1 cellular context compared by ENCODE assay signal in genomic region chr13:60163525-60164471, GRCh38.
A peak's percentile ranks its signal among the peaks of the same experiment; 100 is the strongest.
TF ChIP-seq lines count a peak whose summit lies in the region.

DIAPH3 (minus strand) TSS chr13:60163928; CDS start chr13:60163766, 162 bp downstream.

TF ChIP-seq in HepG2, 621 proteins besides CTCF, POLR2A, EP300 and RAD21 (continued from another document and continues in another):
- TF ChIP-seq ATF2 (CRISPR knock-in tag; IDR thresholded peaks at IDR 0.05) (peak; percentile 69; the same call in 1 of the 2 replicates), FLYWCH1 (CRISPR knock-in tag; IDR thresholded peaks at IDR 0.05) (no peak), ADNP (CRISPR knock-in tag; IDR thresholded peaks at IDR 0.05) (no peak), ZNF841 (CRISPR knock-in tag; IDR thresholded peaks at IDR 0.05; ENCODE audit: borderline replicate concordance) (peak; percentile 71; the same call in 1 of the 2 replicates), ZMAT5 (CRISPR knock-in tag; IDR thresholded peaks at IDR 0.05; ENCODE audit: borderline replicate concordance, low read depth) (no peak), ZNF609 (CRISPR knock-in tag; IDR thresholded peaks at IDR 0.05; ENCODE audit: borderline replicate concordance) (0 out of 2 replicates have a peak, but pooled peaks have one; percentile 28), ZNF83 (CRISPR knock-in tag; IDR thresholded peaks at IDR 0.05; ENCODE audit: borderline replicate concordance) (no peak), ONECUT2 (CRISPR knock-in tag; IDR thresholded peaks at IDR 0.05) (no peak), ZNF7 (CRISPR knock-in tag; IDR thresholded peaks at IDR 0.05) (no peak), HOXA9 (CRISPR knock-in tag; IDR thresholded peaks at IDR 0.05; ENCODE audit: borderline replicate concordance) (peak; percentile 85), ZBTB7B (CRISPR knock-in tag; IDR thresholded peaks at IDR 0.05) (no peak), ZKSCAN5 (CRISPR knock-in tag; IDR thresholded peaks at IDR 0.05) (no peak), ZNF430 (CRISPR knock-in tag; IDR thresholded peaks at IDR 0.05) (peak; percentile 61; the same call in 1 of the 2 replicates), MED8 (CRISPR knock-in tag; IDR thresholded peaks at IDR 0.05; ENCODE audit: insufficient replicate concordance) (peak; percentile 12), ZNF101 (CRISPR knock-in tag; IDR thresholded peaks at IDR 0.05; ENCODE audit: borderline replicate concordance, low read depth) (no peak), MYPOP (CRISPR knock-in tag; IDR thresholded peaks at IDR 0.05) (peak; percentile 64; the same call in 1 of the 2 replicates), ZMYM3 (CRISPR knock-in tag; IDR thresholded peaks at IDR 0.05) (no peak), PBX3 (CRISPR knock-in tag; IDR thresholded peaks at IDR 0.05; ENCODE audit: borderline replicate concordance) (peak; percentile 87; the same call in 1 of the 2 replicates), ZNF510 (CRISPR knock-in tag; IDR thresholded peaks at IDR 0.05; ENCODE audit: low read depth) (no peak), CC2D1A (CRISPR knock-in tag; IDR thresholded peaks at IDR 0.05) (no peak), STAT5B (CRISPR knock-in tag; IDR thresholded peaks at IDR 0.05) (no peak), ZNF883 (CRISPR knock-in tag; IDR thresholded peaks at IDR 0.05; ENCODE audit: not compliant biosample characterization) (peak; percentile 33), KDM3A (CRISPR knock-in tag; IDR thresholded peaks at IDR 0.05; ENCODE audit: low read depth) (0 out of 2 replicates have a peak, but pooled peaks have one; percentile 27), JUND (CRISPR knock-in tag; IDR thresholded peaks at IDR 0.05) (no peak), EEA1 (CRISPR knock-in tag; IDR thresholded peaks at IDR 0.05; ENCODE audit: borderline replicate concordance) (no peak), HOXA5 (CRISPR knock-in tag; IDR thresholded peaks at IDR 0.05) (0 out of 2 replicates have a peak, but pooled peaks have one; percentile 37), ZNF766 (CRISPR knock-in tag; IDR thresholded peaks at IDR 0.05; ENCODE audit: borderline replicate concordance) (peak; percentile 49; the same call in 1 of the 2 replicates), ELF3 (CRISPR knock-in tag; IDR thresholded peaks at IDR 0.05) (peak; percentile 44; the same call in 1 of the 2 replicates)
- TF ChIP-seq, protein P1, sequence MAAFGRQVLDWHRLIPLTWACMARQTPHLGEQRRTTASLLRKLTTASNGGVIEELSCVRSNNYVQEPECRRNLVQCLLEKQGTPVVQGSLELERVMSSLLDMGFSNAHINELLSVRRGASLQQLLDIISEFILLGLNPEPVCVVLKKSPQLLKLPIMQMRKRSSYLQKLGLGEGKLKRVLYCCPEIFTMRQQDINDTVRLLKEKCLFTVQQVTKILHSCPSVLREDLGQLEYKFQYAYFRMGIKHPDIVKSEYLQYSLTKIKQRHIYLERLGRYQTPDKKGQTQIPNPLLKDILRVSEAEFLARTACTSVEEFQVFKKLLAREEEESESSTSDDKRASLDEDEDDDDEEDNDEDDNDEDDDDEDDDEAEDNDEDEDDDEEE (CRISPR knock-in tag; IDR thresholded peaks at IDR 0.05): peak; percentile 71; the same call in 1 of the 2 replicates
- TF ChIP-seq, protein P2, sequence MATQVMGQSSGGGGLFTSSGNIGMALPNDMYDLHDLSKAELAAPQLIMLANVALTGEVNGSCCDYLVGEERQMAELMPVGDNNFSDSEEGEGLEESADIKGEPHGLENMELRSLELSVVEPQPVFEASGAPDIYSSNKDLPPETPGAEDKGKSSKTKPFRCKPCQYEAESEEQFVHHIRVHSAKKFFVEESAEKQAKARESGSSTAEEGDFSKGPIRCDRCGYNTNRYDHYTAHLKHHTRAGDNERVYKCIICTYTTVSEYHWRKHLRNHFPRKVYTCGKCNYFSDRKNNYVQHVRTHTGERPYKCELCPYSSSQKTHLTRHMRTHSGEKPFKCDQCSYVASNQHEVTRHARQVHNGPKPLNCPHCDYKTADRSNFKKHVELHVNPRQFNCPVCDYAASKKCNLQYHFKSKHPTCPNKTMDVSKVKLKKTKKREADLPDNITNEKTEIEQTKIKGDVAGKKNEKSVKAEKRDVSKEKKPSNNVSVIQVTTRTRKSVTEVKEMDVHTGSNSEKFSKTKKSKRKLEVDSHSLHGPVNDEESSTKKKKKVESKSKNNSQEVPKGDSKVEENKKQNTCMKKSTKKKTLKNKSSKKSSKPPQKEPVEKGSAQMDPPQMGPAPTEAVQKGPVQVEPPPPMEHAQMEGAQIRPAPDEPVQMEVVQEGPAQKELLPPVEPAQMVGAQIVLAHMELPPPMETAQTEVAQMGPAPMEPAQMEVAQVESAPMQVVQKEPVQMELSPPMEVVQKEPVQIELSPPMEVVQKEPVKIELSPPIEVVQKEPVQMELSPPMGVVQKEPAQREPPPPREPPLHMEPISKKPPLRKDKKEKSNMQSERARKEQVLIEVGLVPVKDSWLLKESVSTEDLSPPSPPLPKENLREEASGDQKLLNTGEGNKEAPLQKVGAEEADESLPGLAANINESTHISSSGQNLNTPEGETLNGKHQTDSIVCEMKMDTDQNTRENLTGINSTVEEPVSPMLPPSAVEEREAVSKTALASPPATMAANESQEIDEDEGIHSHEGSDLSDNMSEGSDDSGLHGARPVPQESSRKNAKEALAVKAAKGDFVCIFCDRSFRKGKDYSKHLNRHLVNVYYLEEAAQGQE (IDR thresholded peaks at IDR 0.05; ENCODE audit: borderline replicate concordance in 1 of 2, low read depth in 1 of 2, low read length in 2 of 2): peak in 1 of 2 experiments; percentile 26; a peak in 1 of 4 replicates
- TF ChIP-seq, protein P3, sequence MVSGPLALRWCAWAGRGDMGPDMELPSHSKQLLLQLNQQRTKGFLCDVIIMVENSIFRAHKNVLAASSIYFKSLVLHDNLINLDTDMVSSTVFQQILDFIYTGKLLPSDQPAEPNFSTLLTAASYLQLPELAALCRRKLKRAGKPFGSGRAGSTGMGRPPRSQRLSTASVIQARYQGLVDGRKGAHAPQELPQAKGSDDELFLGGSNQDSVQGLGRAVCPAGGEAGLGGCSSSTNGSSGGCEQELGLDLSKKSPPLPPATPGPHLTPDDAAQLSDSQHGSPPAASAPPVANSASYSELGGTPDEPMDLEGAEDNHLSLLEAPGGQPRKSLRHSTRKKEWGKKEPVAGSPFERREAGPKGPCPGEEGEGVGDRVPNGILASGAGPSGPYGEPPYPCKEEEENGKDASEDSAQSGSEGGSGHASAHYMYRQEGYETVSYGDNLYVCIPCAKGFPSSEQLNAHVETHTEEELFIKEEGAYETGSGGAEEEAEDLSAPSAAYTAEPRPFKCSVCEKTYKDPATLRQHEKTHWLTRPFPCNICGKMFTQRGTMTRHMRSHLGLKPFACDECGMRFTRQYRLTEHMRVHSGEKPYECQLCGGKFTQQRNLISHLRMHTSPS (CRISPR knock-in tag; IDR thresholded peaks at IDR 0.05; ENCODE audit: low read depth): no peak
- TF ChIP-seq, protein P4, sequence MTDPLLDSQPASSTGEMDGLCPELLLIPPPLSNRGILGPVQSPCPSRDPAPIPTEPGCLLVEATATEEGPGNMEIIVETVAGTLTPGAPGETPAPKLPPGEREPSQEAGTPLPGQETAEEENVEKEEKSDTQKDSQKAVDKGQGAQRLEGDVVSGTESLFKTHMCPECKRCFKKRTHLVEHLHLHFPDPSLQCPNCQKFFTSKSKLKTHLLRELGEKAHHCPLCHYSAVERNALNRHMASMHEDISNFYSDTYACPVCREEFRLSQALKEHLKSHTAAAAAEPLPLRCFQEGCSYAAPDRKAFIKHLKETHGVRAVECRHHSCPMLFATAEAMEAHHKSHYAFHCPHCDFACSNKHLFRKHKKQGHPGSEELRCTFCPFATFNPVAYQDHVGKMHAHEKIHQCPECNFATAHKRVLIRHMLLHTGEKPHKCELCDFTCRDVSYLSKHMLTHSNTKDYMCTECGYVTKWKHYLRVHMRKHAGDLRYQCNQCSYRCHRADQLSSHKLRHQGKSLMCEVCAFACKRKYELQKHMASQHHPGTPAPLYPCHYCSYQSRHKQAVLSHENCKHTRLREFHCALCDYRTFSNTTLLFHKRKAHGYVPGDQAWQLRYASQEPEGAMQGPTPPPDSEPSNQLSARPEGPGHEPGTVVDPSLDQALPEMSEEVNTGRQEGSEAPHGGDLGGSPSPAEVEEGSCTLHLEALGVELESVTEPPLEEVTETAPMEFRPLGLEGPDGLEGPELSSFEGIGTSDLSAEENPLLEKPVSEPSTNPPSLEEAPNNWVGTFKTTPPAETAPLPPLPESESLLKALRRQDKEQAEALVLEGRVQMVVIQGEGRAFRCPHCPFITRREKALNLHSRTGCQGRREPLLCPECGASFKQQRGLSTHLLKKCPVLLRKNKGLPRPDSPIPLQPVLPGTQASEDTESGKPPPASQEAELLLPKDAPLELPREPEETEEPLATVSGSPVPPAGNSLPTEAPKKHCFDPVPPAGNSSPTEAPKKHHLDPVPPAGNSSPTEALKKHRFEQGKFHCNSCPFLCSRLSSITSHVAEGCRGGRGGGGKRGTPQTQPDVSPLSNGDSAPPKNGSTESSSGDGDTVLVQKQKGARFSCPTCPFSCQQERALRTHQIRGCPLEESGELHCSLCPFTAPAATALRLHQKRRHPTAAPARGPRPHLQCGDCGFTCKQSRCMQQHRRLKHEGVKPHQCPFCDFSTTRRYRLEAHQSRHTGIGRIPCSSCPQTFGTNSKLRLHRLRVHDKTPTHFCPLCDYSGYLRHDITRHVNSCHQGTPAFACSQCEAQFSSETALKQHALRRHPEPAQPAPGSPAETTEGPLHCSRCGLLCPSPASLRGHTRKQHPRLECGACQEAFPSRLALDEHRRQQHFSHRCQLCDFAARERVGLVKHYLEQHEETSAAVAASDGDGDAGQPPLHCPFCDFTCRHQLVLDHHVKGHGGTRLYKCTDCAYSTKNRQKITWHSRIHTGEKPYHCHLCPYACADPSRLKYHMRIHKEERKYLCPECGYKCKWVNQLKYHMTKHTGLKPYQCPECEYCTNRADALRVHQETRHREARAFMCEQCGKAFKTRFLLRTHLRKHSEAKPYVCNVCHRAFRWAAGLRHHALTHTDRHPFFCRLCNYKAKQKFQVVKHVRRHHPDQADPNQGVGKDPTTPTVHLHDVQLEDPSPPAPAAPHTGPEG (CRISPR knock-in tag; IDR thresholded peaks at IDR 0.05): 0 out of 2 replicates have a peak, but pooled peaks have one; percentile 65
- TF ChIP-seq, protein P5, sequence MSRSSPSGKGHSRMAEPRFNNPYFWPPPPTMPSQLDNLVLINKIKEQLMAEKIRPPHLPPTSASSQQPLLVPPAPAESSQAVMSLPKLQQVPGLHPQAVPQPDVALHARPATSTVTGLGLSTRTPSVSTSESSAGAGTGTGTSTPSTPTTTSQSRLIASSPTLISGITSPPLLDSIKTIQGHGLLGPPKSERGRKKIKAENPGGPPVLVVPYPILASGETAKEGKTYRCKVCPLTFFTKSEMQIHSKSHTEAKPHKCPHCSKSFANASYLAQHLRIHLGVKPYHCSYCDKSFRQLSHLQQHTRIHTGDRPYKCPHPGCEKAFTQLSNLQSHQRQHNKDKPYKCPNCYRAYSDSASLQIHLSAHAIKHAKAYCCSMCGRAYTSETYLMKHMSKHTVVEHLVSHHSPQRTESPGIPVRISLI (CRISPR knock-in tag; IDR thresholded peaks at IDR 0.05; ENCODE audit: borderline replicate concordance): no peak
